ENCODE assay signal across 8 cellular contexts in genomic region chrX:24081661-24082154, GRCh38. TPM values are rescaled to one million over a fixed set of nuclear protein-coding genes. Genes with fewer than 3 reads are reported as not detected.
DNase-seq lines count a peak whose midpoint lies in the region; ATAC-seq, FAIRE-seq and TF ChIP-seq lines count a peak whose summit lies in the region.

No MANE protein-coding gene starts in this region.

- DNase-seq in NCI-H524 (lab: John Stamatoyannopoulos, UW) = peak; percentile 33 to 66
- DNase-seq in NCI-H524 treated with DMSO at 0.1 percent for 48 hours (lab: John Stamatoyannopoulos, UW) = no peak
- peak; percentile 41 to 77 (median 69) for DNase-seq in Peyer's patch
- peak; percentile 33 for DNase-seq in activated effector memory CD4-positive, alpha-beta T cell treated with Interleukin-2 at 50 U/mL for 16 hours
- peak; percentile 32 to 69 (median 49) for DNase-seq in heart left ventricle
- DNase-seq in small intestine = peak; percentile 65
- DNase-seq in omental fat pad (ENCODE audit: low spot score) = no peak

- H3K4me1 ChIP-seq in Peyer's patch (no peaks in the 10 kb centered on the region), heart left ventricle (no peaks in the 10 kb centered on the region), small intestine (ENCODE audit: control insufficient read depth in 2 of 2, insufficient read depth in 1 of 2, low read depth in 1 of 2, low read length in 1 of 2) (no peaks in the 10 kb centered on the region)

- TF ChIP-seq CTCF in Peyer's patch (IDR thresholded peaks at IDR 0.05) (peak in 3 of 6 experiments; percentile 18 to 35 (median 28)), heart left ventricle (IDR thresholded peaks at IDR 0.05) (peak in 11 of 12 donors; percentile 22 to 56 (median 43)), omental fat pad (IDR thresholded peaks at IDR 0.05) (no peak)

- no peak for FAIRE-seq in small intestine (lab: Jason Lieb, UNC)

- intact Hi-C loops in heart left ventricle (cut with DNase I) = loop anchor here in 9 of 10 donors (1.0 to 10.0 kb wide), 5 partner anchors 63 to 163 kb away; partner anchors contain the start of gene ZFX (in 1 of the 9)

- H3K4me3 ChIP-seq in Peyer's patch (no peak overlapping the region), heart left ventricle (no peak overlapping the region), small intestine (ENCODE audit: low read depth in 1 of 2, low read length in 2 of 2) (no peak overlapping the region)

- H3K27ac ChIP-seq in Peyer's patch (no peak overlapping the region), heart left ventricle (no peak overlapping the region), small intestine (ENCODE audit: low read depth in 1 of 2, low read length in 1 of 2) (no peak overlapping the region)

- H3K9me3 ChIP-seq in Peyer's patch = no peaks in the 10 kb centered on the region
- no peaks in the 10 kb centered on the region for H3K9me3 ChIP-seq in heart left ventricle
- no peaks in the 10 kb centered on the region for H3K9me3 ChIP-seq in small intestine (ENCODE audit: control insufficient read depth, low read depth)

- H3K27me3 ChIP-seq in Peyer's patch = no peaks in the 10 kb centered on the region
- peaks cover 0 to 8% (median 0%) of the 10 kb centered on the region in 9 donors for H3K27me3 ChIP-seq in heart left ventricle
- H3K27me3 ChIP-seq in small intestine (ENCODE audit: control insufficient read depth in 2 of 2, insufficient read depth in 2 of 2, low read length in 2 of 2) = no peaks in the 10 kb centered on the region

- ATAC-seq in HG03442 (IDR thresholded peaks at IDR 0.05; ENCODE audit: unreplicated experiment) (peak; percentile 69), heart left ventricle (peak; percentile 20 to 79 (median 64)), omental fat pad (ENCODE audit: low FRiP score) (no peak)

- WGBS in heart left ventricle, 4 donors = 14 to 36% (median 27%) methylated on average over 14 of the region's 14 CpGs
- WGBS in small intestine, 3 donors = 3 to 12% (median 7%) methylated on average over 13 to 14 of the region's 14 CpGs

- TF ChIP-seq POLR2A in Peyer's patch (IDR thresholded peaks at IDR 0.05) = no peak
- TF ChIP-seq POLR2A in heart left ventricle (IDR thresholded peaks at IDR 0.05) = no peak

- H3K36me3 ChIP-seq in Peyer's patch = peaks cover 0 to 10% (median 0%) of the 10 kb centered on the region in 3 donors
- H3K36me3 ChIP-seq in heart left ventricle = peaks cover 0 to 22% (median 14%) of the 10 kb centered on the region in 9 donors
- no peaks in the 10 kb centered on the region for H3K36me3 ChIP-seq in small intestine (ENCODE audit: control insufficient read depth in 2 of 2, insufficient read depth in 2 of 2, low read length in 2 of 2)

RNA-seq across cellular contexts. Expression of gene EIF2S3, which starts 27.0 kb away (rescaled TPM):
- total RNA-seq in Peyer's patch = 100 to 1,000 TPM in 1 of 4 donors, 10 to 100 TPM in 3; 44.7 to 107 (median 69.4) TPM
- 100 to 1,000 TPM in 1 of 9 donors, 10 to 100 TPM in 8; 60.0 to 126 (median 83.0) TPM for total RNA-seq in heart left ventricle
- polyA plus RNA-seq in heart left ventricle = 10 to 100 TPM; 22.9 to 70.0 TPM
- polyA plus RNA-seq in small intestine = 10 to 100 TPM; 38.2 to 92.3 (median 61.1) TPM
- 100 to 1,000 TPM in 2 of 4 donors, 10 to 100 TPM in 2; 75.2 to 154 (median 108) TPM for total RNA-seq in omental fat pad

RNA-seq across cellular contexts. Expression of gene KLHL15, which starts 54.7 kb away (rescaled TPM):
- total RNA-seq in Peyer's patch (1 to 10 TPM; 3.1 to 7.4 (median 5.5) TPM), heart left ventricle (1 to 10 TPM; 4.1 to 8.4 (median 6.4) TPM), omental fat pad (10 to 100 TPM in 3 of 4 donors, 1 to 10 TPM in 1; 7.7 to 56.9 (median 16.0) TPM)
- polyA plus RNA-seq in heart left ventricle (1 to 10 TPM; 1.4 to 2.3 TPM), small intestine (1 to 10 TPM in 2 of 3 donors, under 1 TPM in 1; 0.81 to 2.4 (median 1.3) TPM)

Comparison
In these comparisons a context has a peak if more than half of its experiments do, and no peak if none do; other contexts are left out.
1. DNase-seq: peak in NCI-H524 (2 of 2), Peyer's patch (3 of 3), activated effector memory CD4-positive, alpha-beta T cell treated with Interleukin-2 at 50 U/mL for 16 hours (single experiment), heart left ventricle (5 of 5) and small intestine (single experiment); none in NCI-H524 treated with DMSO at 0.1 percent for 48 hours (single experiment) and omental fat pad (single experiment).
2. CTCF ChIP-seq: peak in heart left ventricle (11 of 12); none in omental fat pad (0 of 3).